Comparison of ENCODE assay signal across 8 cellular contexts in genomic region chrX:46836701-46837542, GRCh38. TPM values are rescaled to one million over a fixed set of nuclear protein-coding genes. Genes with fewer than 3 reads are reported as not detected.
DNase-seq lines count a peak whose midpoint lies in the region; ATAC-seq and TF ChIP-seq lines count a peak whose summit lies in the region.

Gene RP2 (plus strand): TSS chrX:46837043. CDS start chrX:46837101, 58 bp downstream.

- DNase-seq in AG09319 (ENCODE audit: extremely low read depth, low read depth) (peak; percentile 76), NCI-H345 treated with DMSO at 0.1 percent for 48 hours (lab: John Stamatoyannopoulos, UW; ENCODE audit: unreplicated experiment) (peak; percentile 94), cerebellum (ENCODE audit: low spot score) (peak; percentile 90), islet precursor cell (peak; percentile 96)
- DNase-seq in activated CD4-positive, CD25-positive, alpha-beta regulatory T cell treated with anti-CD3 and anti-CD28 coated beads, Interleukin-2, amount 50 U/mL, for 72 hours, result peak; percentile 82
- DNase-seq in stimulated activated CD4-positive, alpha-beta T cell treated with anti-CD3 and anti-CD28 coated beads, Interleukin-12 subunit alpha, Interleukin-12 subunit beta, amount 100 ng/mL, for 4 hours, result peak; percentile 79

- TF ChIP-seq CTCF in AG09319 (IDR thresholded peaks at IDR 0.05; ENCODE audit: low read depth, low read length), result no peak

- ATAC-seq in GM19035 (IDR thresholded peaks at IDR 0.05; ENCODE audit: unreplicated experiment), result peak; percentile 91
- peak; percentile 92 for ATAC-seq in HG03342 (IDR thresholded peaks at IDR 0.05; ENCODE audit: unreplicated experiment)

RNA-seq across cellular contexts. Expression of gene RP2, which starts in this region (rescaled TPM):
- 16.8 TPM for total RNA-seq in cerebellum

Comparison
In these comparisons a context has a peak if more than half of its experiments do, and no peak if none do; other contexts are left out.
1. Peak in every context shown above with its lines: DNase-seq and ATAC-seq.